Comparison of ENCODE assay signal across 1 cellular context in the genomic region with DNA sequence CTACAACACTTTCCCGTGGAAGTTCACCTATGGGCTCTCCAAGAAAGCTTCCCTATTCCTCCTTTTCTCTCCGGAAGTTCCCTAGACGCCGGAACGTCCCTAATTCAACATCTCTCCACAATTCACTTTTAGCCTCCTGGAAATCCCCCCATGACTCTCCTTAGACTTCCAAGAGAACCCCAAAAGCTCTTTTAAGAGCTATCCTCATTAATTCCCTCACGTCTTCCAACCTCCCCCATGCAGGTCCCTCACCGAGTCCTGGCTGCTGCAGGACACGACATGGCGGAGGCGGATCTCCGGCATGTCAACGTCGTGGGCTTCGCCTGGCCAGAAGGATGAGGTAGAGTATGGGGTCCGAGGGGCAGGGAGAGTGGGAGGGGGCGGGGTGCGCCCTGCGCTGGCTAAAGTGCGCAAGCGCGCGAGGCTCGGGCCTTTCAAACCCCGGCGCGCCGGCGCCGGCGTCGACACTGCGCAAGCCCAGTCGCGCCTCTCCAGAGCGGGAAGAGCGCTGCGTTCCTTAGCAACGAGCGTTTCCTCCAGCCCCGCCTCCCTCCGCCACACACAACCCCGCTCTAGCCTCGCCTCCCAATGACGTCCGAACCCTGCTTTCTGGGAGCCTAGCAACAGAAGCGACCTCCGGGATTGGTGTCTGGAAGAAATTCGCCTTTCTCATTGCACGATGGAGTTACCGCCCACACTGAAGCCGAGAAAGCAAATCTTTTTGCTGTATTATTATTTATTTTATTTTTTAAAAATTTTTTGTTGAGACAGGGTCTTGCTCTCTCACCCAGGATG.
TF ChIP-seq lines count a peak whose summit lies in the region.

TSS of gene PINLYP (plus strand) at position 646 of the 795 bp plus-strand sequence. CDS start 1,391 bp downstream, outside the sequence.
TSS of gene XRCC1 (minus strand) at position 372 of the 795 bp plus-strand sequence. CDS start at position 303, 69 bp downstream.

TF ChIP-seq in K562, 482 proteins besides CTCF, POLR2A, EP300 and RAD21 (continued from another document):
- TF ChIP-seq, protein P1, sequence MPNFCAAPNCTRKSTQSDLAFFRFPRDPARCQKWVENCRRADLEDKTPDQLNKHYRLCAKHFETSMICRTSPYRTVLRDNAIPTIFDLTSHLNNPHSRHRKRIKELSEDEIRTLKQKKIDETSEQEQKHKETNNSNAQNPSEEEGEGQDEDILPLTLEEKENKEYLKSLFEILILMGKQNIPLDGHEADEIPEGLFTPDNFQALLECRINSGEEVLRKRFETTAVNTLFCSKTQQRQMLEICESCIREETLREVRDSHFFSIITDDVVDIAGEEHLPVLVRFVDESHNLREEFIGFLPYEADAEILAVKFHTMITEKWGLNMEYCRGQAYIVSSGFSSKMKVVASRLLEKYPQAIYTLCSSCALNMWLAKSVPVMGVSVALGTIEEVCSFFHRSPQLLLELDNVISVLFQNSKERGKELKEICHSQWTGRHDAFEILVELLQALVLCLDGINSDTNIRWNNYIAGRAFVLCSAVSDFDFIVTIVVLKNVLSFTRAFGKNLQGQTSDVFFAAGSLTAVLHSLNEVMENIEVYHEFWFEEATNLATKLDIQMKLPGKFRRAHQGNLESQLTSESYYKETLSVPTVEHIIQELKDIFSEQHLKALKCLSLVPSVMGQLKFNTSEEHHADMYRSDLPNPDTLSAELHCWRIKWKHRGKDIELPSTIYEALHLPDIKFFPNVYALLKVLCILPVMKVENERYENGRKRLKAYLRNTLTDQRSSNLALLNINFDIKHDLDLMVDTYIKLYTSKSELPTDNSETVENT (CRISPR knock-in tag; IDR thresholded peaks at IDR 0.05): 0 out of 2 replicates have a peak, but pooled peaks have one; percentile 34
- peak in 1 of 2 experiments; percentile 13; a peak in 1 of 4 replicates for TF ChIP-seq UBTF (IDR thresholded peaks at IDR 0.05; ENCODE audit: borderline replicate concordance in 1 of 2, low read depth in 2 of 2, low read length in 2 of 2)
